8 cellular contexts compared by ENCODE assay signal in the genomic region with DNA sequence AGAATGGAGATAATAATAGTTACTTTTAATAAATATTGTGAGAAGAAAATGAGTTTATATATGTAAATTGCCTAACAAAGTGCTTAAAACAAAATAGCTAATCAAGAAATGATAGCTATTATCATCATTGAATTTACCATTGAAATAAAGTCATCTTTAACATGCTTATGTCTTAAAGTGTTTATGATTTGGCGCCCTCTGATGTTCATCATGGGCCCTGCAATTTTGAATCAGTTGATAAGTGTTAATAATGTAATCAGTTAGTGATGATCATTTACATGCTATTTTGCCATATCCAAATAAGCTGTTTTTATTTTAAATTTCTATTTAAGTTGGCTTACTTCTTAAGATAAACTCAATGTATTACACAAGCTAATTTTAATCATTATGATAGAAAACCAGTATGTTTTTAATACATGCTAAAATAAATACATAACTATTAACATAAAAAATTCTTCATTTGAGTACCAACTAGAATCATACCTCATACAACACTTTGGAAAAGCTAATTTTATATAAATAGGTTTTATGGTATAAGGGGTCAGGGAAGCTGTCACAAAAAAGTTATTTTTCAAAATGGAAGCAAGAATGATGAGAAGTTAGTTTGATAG. TPM values are rescaled to one million over a fixed set of nuclear protein-coding genes. Genes with fewer than 3 reads are reported as not detected.
DNase-seq lines count a peak whose midpoint lies in the region; ATAC-seq, FAIRE-seq and TF ChIP-seq lines count a peak whose summit lies in the region.

No MANE protein-coding gene starts in this region.

- no peaks in the 10 kb centered on the region for H3K4me1 ChIP-seq in endodermal cell (ENCODE audit: control insufficient read depth, insufficient read depth, low read length)

- intact Hi-C loops in natural killer cell (cut with micrococcal nuclease) = loop anchor here (1.0 kb wide), 1 partner anchor 244 kb away; no protein-coding TSS in a partner anchor

- no peaks in the 10 kb centered on the region for H3K27me3 ChIP-seq in endodermal cell (ENCODE audit: control insufficient read depth, insufficient read depth, low read length, poor library complexity, severe bottlenecking)

- no peak overlapping the region for H3K27ac ChIP-seq in endodermal cell (ENCODE audit: low read depth, low read length)

- peak; percentile 82 for FAIRE-seq in TTC549 (lab: Jason Lieb, UNC)
- FAIRE-seq in H54 (lab: Jason Lieb, UNC) = no peak

- no peaks in the 10 kb centered on the region for H3K27me3 Mint-ChIP-seq in endodermal cell (ENCODE audit: insufficient read depth)
- peaks cover 0 to 3% of the 10 kb centered on the region in 2 donors for H3K27me3 Mint-ChIP-seq in natural killer cell (ENCODE audit: low read depth in 2 of 2)

- H3K9me3 ChIP-seq in endodermal cell (ENCODE audit: control insufficient read depth, low read length) = peaks cover 31% of the 10 kb centered on the region

- TF ChIP-seq CTCF in endodermal cell (conservative IDR thresholded peaks at IDR 0.05) = peak; percentile 88
- peak; percentile 91 for TF ChIP-seq CTCF in natural killer cell (IDR thresholded peaks at IDR 0.05)

- H3K4me3 ChIP-seq in endodermal cell (ENCODE audit: low read length) = no peak overlapping the region

- H3K4me3 Mint-ChIP-seq in endodermal cell (no peak overlapping the region), natural killer cell (no peak overlapping the region)

- no peak overlapping the region for H3K9ac ChIP-seq in endodermal cell (ENCODE audit: extremely low read depth, low read length, poor library complexity, severe bottlenecking)

- no peaks in the 10 kb centered on the region for H3K4me1 Mint-ChIP-seq in endodermal cell
- H3K4me1 Mint-ChIP-seq in natural killer cell = no peaks in the 10 kb centered on the region

- WGBS in endodermal cell (ENCODE audit: insufficient coverage in 1 of 2, insufficient read length in 1 of 2), 2 experiments = 0% methylated on average over 1 of the region's 1 CpG; no CpG with 5 or more reads in 1 of the 2 experiments

- DNase-seq in AG20443 (ENCODE audit: low spot score) (peak; percentile 30), NCI-H1105 (lab: John Stamatoyannopoulos, UW) (peak; percentile 53), endodermal cell (no peak), natural killer cell (no peak), H54 (ENCODE audit: insufficient read length, low spot score) (no peak), GM19238 (ENCODE audit: insufficient read length, low spot score) (no peak)

- H3K36me3 Mint-ChIP-seq in endodermal cell (ENCODE audit: low read depth) = no peaks in the 10 kb centered on the region
- H3K36me3 Mint-ChIP-seq in natural killer cell = peaks cover 33% of the 10 kb centered on the region

- ATAC-seq in GM18909 (IDR thresholded peaks at IDR 0.05; ENCODE audit: poor library complexity, unreplicated experiment) (peak; percentile 63), natural killer cell (peak in 2 of 3 donors; percentile 40 to 61)

- H3K36me3 ChIP-seq in endodermal cell (ENCODE audit: control insufficient read depth, insufficient read depth, low read length) = no peaks in the 10 kb centered on the region

- TF ChIP-seq POLR2A in H54 (IDR thresholded peaks at IDR 0.05; ENCODE audit: low read depth, low read length) = no peak

- H3K27ac Mint-ChIP-seq in endodermal cell = no peak overlapping the region
- H3K27ac Mint-ChIP-seq in natural killer cell = no peak overlapping the region

- H3K9me3 Mint-ChIP-seq in endodermal cell (peaks cover 30% of the 10 kb centered on the region), natural killer cell (peaks cover 14 to 25% of the 10 kb centered on the region in 2 donors)

RNA-seq across cellular contexts. Expression of gene TPD52L1, which starts 39.2 kb away (rescaled TPM):
- total RNA-seq in endodermal cell (10 to 100 TPM; 24.9 to 39.1 TPM), natural killer cell (1 to 10 TPM in 2 of 3 donors, not detected in 1; 1.2 TPM)
- 8.2 TPM for polyA plus RNA-seq in endodermal cell (2013, experiment 1 of 2)
- polyA plus RNA-seq in endodermal cell (2013, experiment 2 of 2) = 7.6 TPM

Comparison
In these comparisons a context has a peak if more than half of its experiments do, and no peak if none do; other contexts are left out.
1. DNase-seq: peak in AG20443 (single experiment) and NCI-H1105 (single experiment); none in endodermal cell (single experiment), natural killer cell (single experiment), H54 (single experiment) and GM19238 (single experiment).
2. RNA of gene TPD52L1, which starts 39.2 kb away (total RNA-seq): 24.9 to 39.1 TPM in endodermal cell; 1.2 TPM in natural killer cell; every median in the first group is over 10 times any median in the second.